Comparison of ENCODE assay signal across 8 cellular contexts in genomic region chr17:38455288-38455915, GRCh38. TPM values are rescaled to one million over a fixed set of nuclear protein-coding genes. Genes with fewer than 3 reads are reported as not detected.
DNase-seq lines count a peak whose midpoint lies in the region; ATAC-seq and TF ChIP-seq lines count a peak whose summit lies in the region.

No MANE protein-coding gene starts in this region.

- H3K9ac ChIP-seq in skeletal muscle satellite cell (ENCODE audit: low read depth, low read length), result peak overlapping the region; percentile 83

- peaks cover 42% of the 10 kb centered on the region for H3K79me2 ChIP-seq in PC-9 (ENCODE audit: low read depth)

- intact Hi-C loops in PC-9 (cut with micrococcal nuclease; ENCODE audit: unreplicated experiment), result no loop called here

- H3K36me3 ChIP-seq in H7 (replicated peaks; ENCODE audit: control insufficient read depth, insufficient read depth, low read length) (peaks cover 23% of the 10 kb centered on the region), PC-9 (ENCODE audit: low read depth) (no peaks in the 10 kb centered on the region), skeletal muscle satellite cell (ENCODE audit: insufficient read depth, low read length) (peaks cover 33% of the 10 kb centered on the region)

- H3K9me2 ChIP-seq in PC-9 (ENCODE audit: insufficient read depth), result no peaks in the 10 kb centered on the region

- peaks cover 27% of the 10 kb centered on the region for H3F3A ChIP-seq in PC-9 (ENCODE audit: insufficient read depth, low read depth)

- POLR2A ChIA-PET in PC-9 (lab: Charles Lee; ENCODE audit: unreplicated experiment), result interaction anchor here (0.6 kb wide), 1 partner anchor 869 kb away, joined by 5 read pairs; no protein-coding TSS in a partner anchor

- peak overlapping the region; percentile 95 for H3K4me2 ChIP-seq in PC-9
- H3K4me2 ChIP-seq in skeletal muscle satellite cell (ENCODE audit: low read length), result peak overlapping the region; percentile 93

- H3K27ac ChIP-seq in PC-9, result no peak overlapping the region

- no TSS peak for BruUV-seq in PC-9 (replicated peaks; lab: Mats Ljungman, UMichigan)

- DNase-seq in H7 (peak; percentile 71), PC-9 (no peak), fibroblast of mammary gland (ENCODE audit: low read depth) (no peak), amygdala (lab: John Stamatoyannopoulos, UW) (no peak)
- no peak for DNase-seq in stimulated activated naive CD8-positive, alpha-beta T cell treated with anti-CD3 and anti-CD28 coated beads, Interleukin-15, Interleukin-2, amounts not matched to agents 100 U/mL and 50 U/mL, for 24 hours
- DNase-seq in effector CD4-positive, alpha-beta T cell, result no peak

- peaks cover 56% of the 10 kb centered on the region for H3K4me1 ChIP-seq in PC-9 (replicated peaks; ENCODE audit: insufficient read depth)
- peaks cover 58% of the 10 kb centered on the region for H3K4me1 ChIP-seq in skeletal muscle satellite cell (ENCODE audit: control insufficient read depth, insufficient read depth, low read length)

- peak overlapping the region; percentile 8; the same call in 1 of the 2 replicates for H3K4me3 ChIP-seq in H7 (ENCODE audit: insufficient read depth, low read depth, low read length)
- peak overlapping the region; percentile 67; the same call in 1 of the 2 replicates for H3K4me3 ChIP-seq in PC-9
- peak overlapping the region; percentile 64 for H3K4me3 ChIP-seq in fibroblast of mammary gland (ENCODE audit: control insufficient read depth, low read depth, low read length)
- H3K4me3 ChIP-seq in skeletal muscle satellite cell (ENCODE audit: low read length), result peak overlapping the region; percentile 72

- ATAC-seq in GM21381 (IDR thresholded peaks at IDR 0.05; ENCODE audit: unreplicated experiment), result no peak
- ATAC-seq in stimulated activated naive CD8-positive, alpha-beta T cell treated with anti-CD3 and anti-CD28 coated beads, Interleukin-15, Interleukin-2, amounts not matched to agents 100 U/mL and 50 U/mL, for 24 hours, result no peak

- H3K9me3 ChIP-seq in PC-9 (ENCODE audit: insufficient read depth, low read depth) (no peaks in the 10 kb centered on the region), skeletal muscle satellite cell (replicated peaks; ENCODE audit: low read length) (no peaks in the 10 kb centered on the region)

- H2AFZ ChIP-seq in PC-9, result no peak overlapping the region

- peaks cover 28% of the 10 kb centered on the region for H4K20me1 ChIP-seq in PC-9 (ENCODE audit: insufficient read depth)

- TF ChIP-seq CTCF in PC-9 (conservative IDR thresholded peaks at IDR 0.05), result no peak
- no peak for TF ChIP-seq CTCF in fibroblast of mammary gland (conservative IDR thresholded peaks at IDR 0.05; ENCODE audit: control insufficient read depth, insufficient read depth, low read depth, low read length)

- CTCF ChIA-PET in PC-9 (lab: Charles Lee), result interaction anchor here (1.0 kb wide), 1 partner anchor 282 kb away, joined by 4 read pairs; no protein-coding TSS in a partner anchor

- H3K27me3 ChIP-seq in H7 (ENCODE audit: control insufficient read depth, insufficient read depth, low read length), result no peaks in the 10 kb centered on the region
- H3K27me3 ChIP-seq in PC-9 (ENCODE audit: insufficient read depth, low read depth), result no peaks in the 10 kb centered on the region
- no peaks in the 10 kb centered on the region for H3K27me3 ChIP-seq in skeletal muscle satellite cell (ENCODE audit: control insufficient read depth, insufficient read depth, low read length)

RNA-seq across cellular contexts. Expression of gene ARHGAP23, which starts 27.1 kb away (rescaled TPM):
- 15.4 and 17.2 TPM in 2 replicates for total RNA-seq in H7 (2014; rRNA removed; shearing (Covaris generic))
- total RNA-seq in PC-9 (2021), result 129 and 137 TPM in 2 replicates
- total RNA-seq in skeletal muscle satellite cell (2012; rRNA removed), result 16.6 and 18.5 TPM in 2 replicates

Comparison
In these comparisons a context has a peak if more than half of its experiments do, and no peak if none do; other contexts are left out.
1. H3K4me3 ChIP-seq: peak in every context shown above with its lines; median percentile 72 in skeletal muscle satellite cell; 67 in PC-9; 64 in fibroblast of mammary gland; 8 in H7.